8 cellular contexts compared by ENCODE assay signal in the genomic region with DNA sequence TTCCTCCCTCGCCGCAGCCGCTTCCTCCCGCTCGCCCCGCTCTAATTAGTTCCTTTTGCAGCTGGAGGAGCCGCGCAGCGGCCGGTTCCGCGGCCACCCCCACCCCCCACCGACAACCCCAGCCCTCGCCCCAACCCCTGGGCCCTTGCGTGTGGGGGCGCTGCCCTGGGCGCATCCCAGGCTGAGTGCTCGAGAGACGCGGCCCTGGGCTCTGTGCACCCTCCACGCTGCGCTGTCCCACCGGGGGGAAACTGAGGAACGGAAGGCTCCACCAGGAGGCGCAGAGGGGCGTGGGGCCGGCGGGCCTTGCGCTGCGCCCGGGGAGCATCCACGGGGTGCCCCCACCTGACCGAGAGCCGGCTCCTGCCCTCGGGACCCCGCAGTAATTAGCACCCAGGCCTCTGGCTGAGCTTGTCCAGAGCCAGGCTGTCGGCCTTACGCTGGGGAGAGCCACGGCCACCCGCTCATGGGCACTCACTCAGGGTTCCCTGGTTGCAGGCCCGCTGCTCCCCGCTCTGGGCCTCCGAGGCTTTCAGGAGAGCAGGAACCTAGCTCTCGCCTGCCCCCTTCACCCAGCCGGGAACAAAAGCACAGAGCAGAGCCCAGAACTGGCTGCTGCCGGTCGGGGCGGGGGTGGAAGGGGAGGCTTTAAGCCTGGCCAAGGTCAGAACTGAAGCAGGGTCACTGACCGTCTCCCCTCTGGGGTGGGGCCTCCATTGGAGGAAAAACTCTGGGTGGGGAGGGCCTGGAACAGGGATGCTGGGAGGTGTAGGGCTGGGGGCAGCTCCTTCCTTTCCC. TPM values are rescaled to one million over a fixed set of nuclear protein-coding genes. Genes with fewer than 3 reads are reported as not detected.
DNase-seq lines count a peak whose midpoint lies in the region; ATAC-seq, FAIRE-seq and TF ChIP-seq lines count a peak whose summit lies in the region.

No MANE protein-coding gene starts in this region.

- H3K9me3 Mint-ChIP-seq in activated naive CD4-positive, alpha-beta T cell treated with anti-CD3 and anti-CD28 coated beads, Interleukin-2, amount 10 ng/mL, durations not matched to agents 7 days and 5 days, result no peaks in the 10 kb centered on the region
- H3K9me3 Mint-ChIP-seq in naive thymus-derived CD8-positive, alpha-beta T cell, result no peaks in the 10 kb centered on the region

- no peak overlapping the region for H3K4me3 Mint-ChIP-seq in activated naive CD4-positive, alpha-beta T cell treated with anti-CD3 and anti-CD28 coated beads, Interleukin-2, amount 10 ng/mL, durations not matched to agents 7 days and 5 days
- H3K4me3 Mint-ChIP-seq in naive thymus-derived CD8-positive, alpha-beta T cell, result peak overlapping the region; percentile 12 to 76 (median 56)

- peaks cover 48% of the 10 kb centered on the region for H3K27me3 Mint-ChIP-seq in activated naive CD4-positive, alpha-beta T cell treated with anti-CD3 and anti-CD28 coated beads, Interleukin-2, amount 10 ng/mL, durations not matched to agents 7 days and 5 days
- H3K27me3 Mint-ChIP-seq in naive thymus-derived CD8-positive, alpha-beta T cell, result no peaks in the 10 kb centered on the region

- H3K27ac ChIP-seq in testis, result peak overlapping the region; percentile 71 to 82

- TF ChIP-seq POLR2A in GM12892 (IDR thresholded peaks at IDR 0.05; ENCODE audit: low read depth, low read length) (no peak; the same call in 1 of the 2 replicates), testis (IDR thresholded peaks at IDR 0.05) (no peak)

- H3K4me1 ChIP-seq in NT2/D1 (ENCODE audit: insufficient read depth, insufficient read length), result peaks cover 22% of the 10 kb centered on the region
- peaks cover 43% of the 10 kb centered on the region for H3K4me1 ChIP-seq in testis

- H3K9me3 ChIP-seq in NT2/D1 (ENCODE audit: insufficient read depth, low read length) (no peaks in the 10 kb centered on the region), testis (no peaks in the 10 kb centered on the region)

- H3K36me3 Mint-ChIP-seq in activated naive CD4-positive, alpha-beta T cell treated with anti-CD3 and anti-CD28 coated beads, Interleukin-2, amount 10 ng/mL, durations not matched to agents 7 days and 5 days, result no peaks in the 10 kb centered on the region
- no peaks in the 10 kb centered on the region for H3K36me3 Mint-ChIP-seq in naive thymus-derived CD8-positive, alpha-beta T cell

- DNase-seq in GM12892 (ENCODE audit: insufficient read length), result peak; percentile 77
- DNase-seq in NT2/D1 (ENCODE audit: low read depth, low spot score), result no peak
- peak; percentile 72 for DNase-seq in activated naive CD4-positive, alpha-beta T cell treated with anti-CD3 and anti-CD28 coated beads, Interleukin-2, amount 10 ng/mL, durations not matched to agents 7 days and 5 days
- DNase-seq in foreskin fibroblast, result peak; percentile 76 to 93
- peak in 9 of 10 donors; percentile 39 to 76 (median 49) for DNase-seq in naive thymus-derived CD8-positive, alpha-beta T cell
- peak; percentile 89 for DNase-seq in testis
- no peak for DNase-seq in activated CD4-positive, CD25-positive, alpha-beta regulatory T cell (lab: John Stamatoyannopoulos, UW)

- TF ChIP-seq CTCF in foreskin fibroblast (IDR thresholded peaks at IDR 0.05; ENCODE audit: low read depth, low read length), result peak; percentile 39
- TF ChIP-seq CTCF in testis (IDR thresholded peaks at IDR 0.05), result peak; percentile 36 to 50 (median 46)

- H3K27me3 ChIP-seq in NT2/D1 (ENCODE audit: insufficient read depth, insufficient read length), result no peaks in the 10 kb centered on the region
- no peaks in the 10 kb centered on the region for H3K27me3 ChIP-seq in testis

- intact Hi-C loops in testis (cut with DNase I; ENCODE audit: low total_unique reads), result loop anchor here (5.0 kb wide), 1 partner anchor 41 kb away; no protein-coding TSS in a partner anchor

- peak; percentile 57 for FAIRE-seq in GM12892 (lab: Jason Lieb, UNC)

- 1 to 2% methylated on average over 12 to 38 of the region's 49 CpGs for WGBS in testis, 2 donors

- ATAC-seq in naive thymus-derived CD8-positive, alpha-beta T cell, result peak; percentile 86 to 89
- ATAC-seq in HG02884 (IDR thresholded peaks at IDR 0.05; ENCODE audit: unreplicated experiment), result no peak

- POLR2A ChIA-PET in naive thymus-derived CD8-positive, alpha-beta T cell (lab: Charles Lee), result interaction anchor here (0.6 to 5.2 kb wide), 4 partner anchors 11 to 220 kb away, joined by 3 to 31 read pairs (median 4); no protein-coding TSS in a partner anchor

- H3K4me3 ChIP-seq in NT2/D1 (ENCODE audit: insufficient read length, low read depth) (peak overlapping the region; percentile 58), foreskin fibroblast (ENCODE audit: low read depth in 1 of 2, low read length in 2 of 2) (peak overlapping the region; percentile 29 to 41), testis (peak overlapping the region; percentile 58 to 64)

- CTCF ChIA-PET in activated naive CD4-positive, alpha-beta T cell treated with anti-CD3 and anti-CD28 coated beads, Interleukin-2, amount 10 ng/mL, durations not matched to agents 7 days and 5 days (lab: Charles Lee), result interaction anchor here (0.6 to 7.8 kb wide), 8 partner anchors 12 to 92 kb away, joined by 3 to 85 read pairs (median 4); a partner anchor contains a TSS

- peaks cover 5% of the 10 kb centered on the region for H3K4me1 Mint-ChIP-seq in activated naive CD4-positive, alpha-beta T cell treated with anti-CD3 and anti-CD28 coated beads, Interleukin-2, amount 10 ng/mL, durations not matched to agents 7 days and 5 days
- H3K4me1 Mint-ChIP-seq in naive thymus-derived CD8-positive, alpha-beta T cell, result peaks cover 2 to 10% (median 7%) of the 10 kb centered on the region in 4 donors

- H3K36me3 ChIP-seq in NT2/D1 (ENCODE audit: insufficient read depth, insufficient read length, low read length), result peaks cover 9% of the 10 kb centered on the region
- H3K36me3 ChIP-seq in testis (ENCODE audit: low read depth, missing control alignments), result no peaks in the 10 kb centered on the region

- H3K27ac Mint-ChIP-seq in activated naive CD4-positive, alpha-beta T cell treated with anti-CD3 and anti-CD28 coated beads, Interleukin-2, amount 10 ng/mL, durations not matched to agents 7 days and 5 days, result no peak overlapping the region
- no peak overlapping the region for H3K27ac Mint-ChIP-seq in naive thymus-derived CD8-positive, alpha-beta T cell

- H3K9ac ChIP-seq in NT2/D1 (ENCODE audit: insufficient read length, low read depth), result peak overlapping the region; percentile 83

RNA-seq across cellular contexts. Expression of a gene that starts 12.1 kb away (rescaled TPM):
- polyA plus RNA-seq in GM12892 (2012; ENCODE audit: missing spikeins), result 0.42 TPM
- total RNA-seq in naive thymus-derived CD8-positive, alpha-beta T cell, result under 1 TPM in 1 of 2 experiments, not detected in 1; 0.10 TPM
- polyA plus RNA-seq in naive thymus-derived CD8-positive, alpha-beta T cell, result not detected
- 1 to 10 TPM; 4.8 to 6.7 TPM for total RNA-seq in testis
- polyA plus RNA-seq in testis (ENCODE audit: insufficient read depth, low read depth, low replicate concordance), result 15.0 TPM

RNA-seq across cellular contexts. Expression of a gene that starts 23.1 kb away (rescaled TPM):
- 27.7 TPM for polyA plus RNA-seq in GM12892 (2012; ENCODE audit: missing spikeins)
- 10 to 100 TPM; 40.9 to 46.1 TPM for total RNA-seq in naive thymus-derived CD8-positive, alpha-beta T cell
- 10 to 100 TPM; 33.6 to 44.4 (median 39.3) TPM for polyA plus RNA-seq in naive thymus-derived CD8-positive, alpha-beta T cell
- 100 to 1,000 TPM; 126 to 148 TPM for total RNA-seq in testis
- 61.8 TPM for polyA plus RNA-seq in testis (ENCODE audit: insufficient read depth, low read depth, low replicate concordance)

RNA-seq across cellular contexts. Expression of a gene that starts 43.7 kb away (rescaled TPM):
- not detected for polyA plus RNA-seq in GM12892 (2012; ENCODE audit: missing spikeins)
- under 1 TPM; 0.30 to 0.34 TPM for total RNA-seq in naive thymus-derived CD8-positive, alpha-beta T cell
- polyA plus RNA-seq in naive thymus-derived CD8-positive, alpha-beta T cell, result under 1 TPM in 1 of 3 donors, not detected in 2; 0.12 TPM
- 100 to 1,000 TPM; 103 to 125 TPM for total RNA-seq in testis
- polyA plus RNA-seq in testis (ENCODE audit: insufficient read depth, low read depth, low replicate concordance), result 33.9 TPM

RNA-seq across cellular contexts. Expression of a gene that starts 55.2 kb away (rescaled TPM):
- 12.6 TPM for polyA plus RNA-seq in GM12892 (2012; ENCODE audit: missing spikeins)
- total RNA-seq in naive thymus-derived CD8-positive, alpha-beta T cell, result 10 to 100 TPM; 32.6 to 39.8 TPM
- 1 to 10 TPM in 2 of 3 donors, under 1 TPM in 1; 0.84 to 3.0 (median 1.3) TPM for polyA plus RNA-seq in naive thymus-derived CD8-positive, alpha-beta T cell
- 1 to 10 TPM; 3.1 to 4.8 TPM for total RNA-seq in testis
- polyA plus RNA-seq in testis (ENCODE audit: insufficient read depth, low read depth, low replicate concordance), result 2.7 TPM

Comparison
In these comparisons a context has a peak if more than half of its experiments do, and no peak if none do; other contexts are left out.
1. DNase-seq: peak in GM12892 (single experiment), activated naive CD4-positive, alpha-beta T cell treated with anti-CD3 and anti-CD28 coated beads, Interleukin-2, amount 10 ng/mL, durations not matched to agents 7 days and 5 days (single experiment), foreskin fibroblast (2 of 2), naive thymus-derived CD8-positive, alpha-beta T cell (9 of 10) and testis (single experiment); none in NT2/D1 (single experiment) and activated CD4-positive, CD25-positive, alpha-beta regulatory T cell (0 of 4).
2. RNA of a gene that starts 12.1 kb away (total RNA-seq): 4.8 to 6.7 TPM in testis; 0.10 TPM in naive thymus-derived CD8-positive, alpha-beta T cell; every median in the first group is over 4 times any median in the second.
3. RNA of a gene that starts 43.7 kb away (total RNA-seq): 103 to 125 TPM in testis; 0.30 to 0.34 TPM in naive thymus-derived CD8-positive, alpha-beta T cell; every median in the first group is over 10 times any median in the second.
4. Peak in every context shown above with its lines, with median percentiles within 50 percentile points of each other: H3K4me3 ChIP-seq.